1 cellular context compared by ENCODE assay signal in the genomic region with DNA sequence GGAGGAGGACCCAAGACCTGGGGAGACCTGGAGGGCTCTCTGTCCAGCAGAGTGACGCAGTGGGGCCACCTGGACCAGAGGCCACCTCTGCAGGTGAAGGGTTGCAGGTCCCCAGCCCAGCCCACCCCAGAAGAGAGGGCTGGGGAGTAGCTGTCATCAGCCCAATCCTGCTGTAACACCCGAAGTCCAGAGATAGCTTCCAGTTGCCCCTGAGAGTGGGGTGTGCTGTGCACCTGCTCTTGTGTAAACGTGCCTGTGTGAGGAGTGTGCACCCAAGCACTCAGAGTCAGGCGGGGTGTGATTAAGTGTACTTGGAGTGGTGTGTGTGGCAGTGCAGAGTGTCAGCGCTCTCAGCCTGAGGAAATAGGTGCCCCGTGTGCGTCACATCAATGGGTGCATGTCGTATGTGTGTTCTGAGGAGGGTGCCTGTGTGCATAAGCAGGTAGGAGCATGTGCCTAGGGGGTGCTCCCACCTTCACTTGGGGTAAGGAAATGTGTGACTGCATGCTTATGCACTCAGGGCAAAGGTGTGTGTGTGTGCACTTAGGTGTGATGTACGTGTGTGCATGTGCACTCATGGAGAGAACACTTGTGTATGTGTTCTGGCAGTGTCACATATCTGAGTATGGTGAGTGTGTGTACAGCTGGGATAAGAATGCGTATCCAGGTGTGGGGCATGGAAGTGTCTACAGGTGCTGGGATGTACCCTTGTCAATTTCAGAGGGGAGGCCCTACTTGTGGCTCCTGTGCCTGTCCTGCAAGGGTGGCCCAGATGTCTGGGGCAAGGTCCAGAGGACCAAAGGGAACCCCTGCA.
TF ChIP-seq lines count a peak whose summit lies in the region.

No MANE protein-coding gene starts in this region.

TF ChIP-seq in SK-N-SH, 30 proteins besides CTCF, POLR2A, EP300 and RAD21:
- TF ChIP-seq GABPA (IDR thresholded peaks at IDR 0.05; ENCODE audit: low read depth) (no peak), RFX5 (IDR thresholded peaks at IDR 0.05; ENCODE audit: low read length) (no peak), GATA2 (CRISPR knock-in tag; IDR thresholded peaks at IDR 0.05) (no peak), YY1 (IDR thresholded peaks at IDR 0.05; ENCODE audit: low read depth) (no peak), TAF1 (IDR thresholded peaks at IDR 0.05; ENCODE audit: borderline replicate concordance, low read depth, low read length) (no peak), SMC3 (IDR thresholded peaks at IDR 0.05; ENCODE audit: low read depth, low read length) (no peak), TEAD4 (IDR thresholded peaks at IDR 0.05; ENCODE audit: borderline replicate concordance, insufficient read depth) (no peak), MAX (IDR thresholded peaks at IDR 0.05; ENCODE audit: low read depth) (no peak), NFIC (IDR thresholded peaks at IDR 0.05; ENCODE audit: borderline replicate concordance) (no peak), RCOR1 (IDR thresholded peaks at IDR 0.05; ENCODE audit: low read length) (no peak), ZBTB33 (IDR thresholded peaks at IDR 0.05; ENCODE audit: borderline replicate concordance, low read depth) (no peak), SIN3A (IDR thresholded peaks at IDR 0.05; ENCODE audit: borderline replicate concordance, low read depth, low read length) (no peak), PBX3 (IDR thresholded peaks at IDR 0.05) (no peak)
- TF ChIP-seq, protein P1, sequence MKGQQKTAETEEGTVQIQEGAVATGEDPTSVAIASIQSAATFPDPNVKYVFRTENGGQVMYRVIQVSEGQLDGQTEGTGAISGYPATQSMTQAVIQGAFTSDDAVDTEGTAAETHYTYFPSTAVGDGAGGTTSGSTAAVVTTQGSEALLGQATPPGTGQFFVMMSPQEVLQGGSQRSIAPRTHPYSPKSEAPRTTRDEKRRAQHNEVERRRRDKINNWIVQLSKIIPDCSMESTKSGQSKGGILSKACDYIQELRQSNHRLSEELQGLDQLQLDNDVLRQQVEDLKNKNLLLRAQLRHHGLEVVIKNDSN (IDR thresholded peaks at IDR 0.05; ENCODE audit: borderline replicate concordance, low read depth) = no peak
- TF ChIP-seq, protein P2, sequence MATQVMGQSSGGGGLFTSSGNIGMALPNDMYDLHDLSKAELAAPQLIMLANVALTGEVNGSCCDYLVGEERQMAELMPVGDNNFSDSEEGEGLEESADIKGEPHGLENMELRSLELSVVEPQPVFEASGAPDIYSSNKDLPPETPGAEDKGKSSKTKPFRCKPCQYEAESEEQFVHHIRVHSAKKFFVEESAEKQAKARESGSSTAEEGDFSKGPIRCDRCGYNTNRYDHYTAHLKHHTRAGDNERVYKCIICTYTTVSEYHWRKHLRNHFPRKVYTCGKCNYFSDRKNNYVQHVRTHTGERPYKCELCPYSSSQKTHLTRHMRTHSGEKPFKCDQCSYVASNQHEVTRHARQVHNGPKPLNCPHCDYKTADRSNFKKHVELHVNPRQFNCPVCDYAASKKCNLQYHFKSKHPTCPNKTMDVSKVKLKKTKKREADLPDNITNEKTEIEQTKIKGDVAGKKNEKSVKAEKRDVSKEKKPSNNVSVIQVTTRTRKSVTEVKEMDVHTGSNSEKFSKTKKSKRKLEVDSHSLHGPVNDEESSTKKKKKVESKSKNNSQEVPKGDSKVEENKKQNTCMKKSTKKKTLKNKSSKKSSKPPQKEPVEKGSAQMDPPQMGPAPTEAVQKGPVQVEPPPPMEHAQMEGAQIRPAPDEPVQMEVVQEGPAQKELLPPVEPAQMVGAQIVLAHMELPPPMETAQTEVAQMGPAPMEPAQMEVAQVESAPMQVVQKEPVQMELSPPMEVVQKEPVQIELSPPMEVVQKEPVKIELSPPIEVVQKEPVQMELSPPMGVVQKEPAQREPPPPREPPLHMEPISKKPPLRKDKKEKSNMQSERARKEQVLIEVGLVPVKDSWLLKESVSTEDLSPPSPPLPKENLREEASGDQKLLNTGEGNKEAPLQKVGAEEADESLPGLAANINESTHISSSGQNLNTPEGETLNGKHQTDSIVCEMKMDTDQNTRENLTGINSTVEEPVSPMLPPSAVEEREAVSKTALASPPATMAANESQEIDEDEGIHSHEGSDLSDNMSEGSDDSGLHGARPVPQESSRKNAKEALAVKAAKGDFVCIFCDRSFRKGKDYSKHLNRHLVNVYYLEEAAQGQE (IDR thresholded peaks at IDR 0.05; ENCODE audit: low read depth, low read length) = no peak
